ENCODE assay signal across 22 cellular contexts in genomic region chr4:188403272-188403671, GRCh38.
DNase-seq lines count a peak whose midpoint lies in the region; ATAC-seq and TF ChIP-seq lines count a peak whose summit lies in the region.
"Had no signal": no experiment of that assay in that cellular context is flagged by ENCODE, and none has a peak within 500 bp of the region (broad histone marks: within the 10 kb centered on the region; RNA-seq: fewer than 3 reads in every experiment).

No MANE protein-coding gene starts in this region.

- peaks cover 6% of the 10 kb centered on the region for H3K9me3 Mint-ChIP-seq in endodermal cell
- H3K9me3 Mint-ChIP-seq in activated CD8-positive, alpha-beta T cell treated with anti-CD3 and anti-CD28 coated beads for 36 hours: peaks cover 9% of the 10 kb centered on the region
- H3K9me3 Mint-ChIP-seq: mesothelial cell of epicardium had no signal

- CTCF ChIA-PET in activated CD8-positive, alpha-beta T cell treated with anti-CD3 and anti-CD28 coated beads for 36 hours (lab: Charles Lee): no interaction called here

- no peak overlapping the region for H3K4me3 ChIP-seq in endodermal cell (ENCODE audit: low read length)
- H3K4me3 ChIP-seq: HAP-1, psoas muscle had no signal

- no peak overlapping the region for H3K9ac ChIP-seq in endodermal cell (ENCODE audit: extremely low read depth, low read length, poor library complexity, severe bottlenecking)

- TF ChIP-seq CTCF in endodermal cell (conservative IDR thresholded peaks at IDR 0.05): peak; percentile 70
- no peak for TF ChIP-seq CTCF in activated CD8-positive, alpha-beta T cell treated with anti-CD3 and anti-CD28 coated beads for 36 hours (IDR thresholded peaks at IDR 0.05)

- no peaks in the 10 kb centered on the region for H3K27me3 Mint-ChIP-seq in endodermal cell (ENCODE audit: insufficient read depth)
- no peaks in the 10 kb centered on the region for H3K27me3 Mint-ChIP-seq in activated CD8-positive, alpha-beta T cell treated with anti-CD3 and anti-CD28 coated beads for 36 hours
- H3K27me3 Mint-ChIP-seq: CD4-positive, alpha-beta memory T cell; effector memory CD8-positive, alpha-beta T cell had no signal

- no peak overlapping the region for H3K27ac Mint-ChIP-seq in endodermal cell
- H3K27ac Mint-ChIP-seq in activated CD8-positive, alpha-beta T cell treated with anti-CD3 and anti-CD28 coated beads for 36 hours: no peak overlapping the region
- H3K27ac Mint-ChIP-seq: CD4-positive, alpha-beta memory T cell; effector memory CD8-positive, alpha-beta T cell; mesothelial cell of epicardium; nephron progenitor cell had no signal

- POLR2A ChIA-PET in activated CD8-positive, alpha-beta T cell treated with anti-CD3 and anti-CD28 coated beads for 36 hours (lab: Charles Lee): interaction anchor here (0.6 kb wide), 1 partner anchor 1226 kb away, joined by 3 read pairs; no protein-coding TSS in a partner anchor

- DNase-seq in NCI-H82 (lab: John Stamatoyannopoulos, UW): peak; percentile 1
- DNase-seq in NCI-H82 treated with DMSO at 0.1 percent for 48 hours (lab: John Stamatoyannopoulos, UW; ENCODE audit: unreplicated experiment): no peak
- peak; percentile 29 for DNase-seq in SK-MEL-5 (ENCODE audit: low read depth, low spot score)
- peak; percentile 76 for DNase-seq in endodermal cell
- DNase-seq in islet precursor cell: no peak
- no peak for DNase-seq in activated CD8-positive, alpha-beta memory T cell treated with anti-CD3 and anti-CD28 coated beads, Interleukin-2, amount 50 U/mL, for 48 hours
- DNase-seq in activated CD8-positive, alpha-beta T cell treated with anti-CD3 and anti-CD28 coated beads for 36 hours: no peak
- DNase-seq: activated naive CD4-positive, alpha-beta T cell treated with Interleukin-2 at 50 U/mL for 16 hours; anterior cingulate cortex; CD4-positive, alpha-beta memory T cell; cerebellar nuclear complex; effector memory CD8-positive, alpha-beta T cell; hippocampal formation; MV-4-11; NCI-H2029; NCI-H524 treated with DMSO at 0.1 percent for 48 hours; nephron progenitor cell; psoas muscle; small intestine had no signal

- no peak overlapping the region for H3K27ac ChIP-seq in endodermal cell (ENCODE audit: low read depth, low read length)
- H3K27ac ChIP-seq: psoas muscle had no signal

- H3K36me3 ChIP-seq in endodermal cell (ENCODE audit: control insufficient read depth, insufficient read depth, low read length): no peaks in the 10 kb centered on the region
- H3K36me3 ChIP-seq: HAP-1 had no signal

- H3K36me3 Mint-ChIP-seq in endodermal cell (ENCODE audit: low read depth): no peaks in the 10 kb centered on the region
- no peaks in the 10 kb centered on the region for H3K36me3 Mint-ChIP-seq in activated CD8-positive, alpha-beta T cell treated with anti-CD3 and anti-CD28 coated beads for 36 hours (ENCODE audit: low read depth)
- H3K36me3 Mint-ChIP-seq: CD4-positive, alpha-beta memory T cell had no signal

- H3K27me3 ChIP-seq in endodermal cell (ENCODE audit: control insufficient read depth, insufficient read depth, low read length, poor library complexity, severe bottlenecking): no peaks in the 10 kb centered on the region

- intact Hi-C loops in activated CD8-positive, alpha-beta T cell treated with anti-CD3 and anti-CD28 coated beads for 36 hours (cut with micrococcal nuclease): no loop called here

- 89 to 90% methylated on average over 2 to 6 of the region's 6 CpGs for WGBS in endodermal cell (ENCODE audit: insufficient coverage in 1 of 2, insufficient read length in 1 of 2), 2 experiments

- in situ Hi-C loops in SK-MEL-5 (cut with HindIII; ENCODE audit: low pct_unique_long_range_greater_than_20kb, low sequenced_read_pairs): no loop called here

- H3K9me3 ChIP-seq in endodermal cell (ENCODE audit: control insufficient read depth, low read length): no peaks in the 10 kb centered on the region
- H3K9me3 ChIP-seq: HAP-1, psoas muscle had no signal

- no peaks in the 10 kb centered on the region for H3K4me1 ChIP-seq in endodermal cell (ENCODE audit: control insufficient read depth, insufficient read depth, low read length)
- H3K4me1 ChIP-seq: psoas muscle had no signal

- H3K4me1 Mint-ChIP-seq in endodermal cell: peaks cover 13% of the 10 kb centered on the region
- H3K4me1 Mint-ChIP-seq in activated CD8-positive, alpha-beta T cell treated with anti-CD3 and anti-CD28 coated beads for 36 hours (ENCODE audit: low read depth): no peaks in the 10 kb centered on the region
- H3K4me1 Mint-ChIP-seq: CD4-positive, alpha-beta memory T cell; nephron progenitor cell had no signal

- H3K4me3 Mint-ChIP-seq in endodermal cell: no peak overlapping the region
- no peak overlapping the region for H3K4me3 Mint-ChIP-seq in activated CD8-positive, alpha-beta T cell treated with anti-CD3 and anti-CD28 coated beads for 36 hours
- H3K4me3 Mint-ChIP-seq: CD4-positive, alpha-beta memory T cell; effector memory CD8-positive, alpha-beta T cell; mesothelial cell of epicardium; nephron progenitor cell had no signal

- no peak for ATAC-seq in GM19397 (IDR thresholded peaks at IDR 0.05; ENCODE audit: unreplicated experiment)
- no peak for ATAC-seq in activated CD8-positive, alpha-beta T cell treated with anti-CD3 and anti-CD28 coated beads for 36 hours
- ATAC-seq: effector memory CD8-positive, alpha-beta T cell; psoas muscle had no signal

Comparison
In these comparisons a context has a peak if more than half of its experiments do, and no peak if none do; other contexts are left out.
1. DNase-seq: peak in NCI-H82 (single experiment), SK-MEL-5 (single experiment) and endodermal cell (single experiment); none in NCI-H82 treated with DMSO at 0.1 percent for 48 hours (single experiment), islet precursor cell (single experiment), activated CD8-positive, alpha-beta memory T cell treated with anti-CD3 and anti-CD28 coated beads, Interleukin-2, amount 50 U/mL, for 48 hours (single experiment) and activated CD8-positive, alpha-beta T cell treated with anti-CD3 and anti-CD28 coated beads for 36 hours (single experiment).